Comparison of ENCODE assay signal across 16 cellular contexts in the genomic region with DNA sequence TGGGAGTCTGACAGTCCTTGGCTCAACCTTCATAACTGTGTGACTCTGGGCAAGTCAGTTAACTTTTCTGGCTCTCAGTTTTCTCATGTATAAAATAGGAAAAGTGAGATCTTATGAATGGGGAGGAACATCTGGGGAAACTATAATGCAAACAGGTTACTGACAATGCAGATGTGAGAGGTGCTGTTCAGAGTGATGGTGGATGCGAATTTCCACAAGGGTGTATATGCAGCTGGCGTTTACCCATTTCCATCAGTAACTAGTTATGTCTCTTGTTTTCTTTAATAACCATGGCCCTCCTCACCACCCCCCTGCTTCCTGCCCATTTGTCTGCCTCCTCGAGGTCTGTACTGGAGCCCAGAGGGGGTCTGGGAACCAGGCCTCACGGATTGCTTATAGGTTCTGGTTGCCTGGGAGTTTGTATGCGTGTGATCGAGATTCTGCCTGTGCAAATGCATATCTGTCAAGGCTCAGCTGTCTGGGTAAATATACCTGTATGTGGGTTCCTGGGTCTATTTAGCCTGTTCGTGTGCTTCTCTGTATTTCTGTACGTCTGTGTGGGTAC. TPM values are rescaled to one million over a fixed set of nuclear protein-coding genes. Genes with fewer than 3 reads are reported as not detected.
DNase-seq lines count a peak whose midpoint lies in the region; ATAC-seq, FAIRE-seq and TF ChIP-seq lines count a peak whose summit lies in the region.
"Had no signal": no experiment of that assay in that cellular context is flagged by ENCODE, and none has a peak within 500 bp of the region (broad histone marks: within the 10 kb centered on the region; RNA-seq: fewer than 3 reads in every experiment).

No MANE protein-coding gene starts in this region.

- H4K20me1 ChIP-seq in BLaER1 (peaks cover 89% of the 10 kb centered on the region), H1 (replicated peaks in 1 of 2; ENCODE audit: control insufficient read depth in 1 of 2, insufficient read depth in 2 of 2, low read length in 2 of 2) (peaks cover 7 to 26% of the 10 kb centered on the region in 2 experiments)

- H3K14ac ChIP-seq in H1 (ENCODE audit: insufficient read length): no peak overlapping the region

- H3K4me1 Mint-ChIP-seq in HFFc6 (ENCODE audit: low read depth) (peaks cover 77% of the 10 kb centered on the region), osteocyte (ENCODE audit: unreplicated experiment) (peaks cover 94% of the 10 kb centered on the region)

- H4K8ac ChIP-seq in H1 (ENCODE audit: extremely low read depth, insufficient read depth, low read length): no peak overlapping the region

- peaks cover 3% of the 10 kb centered on the region for H3K27me3 Mint-ChIP-seq in HFFc6 (ENCODE audit: insufficient read depth)
- H3K27me3 Mint-ChIP-seq in osteocyte (ENCODE audit: unreplicated experiment): no peaks in the 10 kb centered on the region

- H3K36me3 Mint-ChIP-seq in HFFc6 (ENCODE audit: low read depth) (no peaks in the 10 kb centered on the region), osteocyte (ENCODE audit: unreplicated experiment) (peaks cover 8% of the 10 kb centered on the region)

- H3K9ac ChIP-seq in BLaER1 (no peak overlapping the region), H1 (replicated peaks in 1 of 4; ENCODE audit: extremely low read depth in 1 of 4, low read depth in 3 of 4, low read length in 3 of 4) (no peak overlapping the region)

- no peak for TF ChIP-seq RAD21 in H1 (IDR thresholded peaks at IDR 0.05 in 1 of 2, conservative IDR thresholded peaks at IDR 0.05 in 1 of 2; ENCODE audit: low read depth in 2 of 2, low read length in 2 of 2)

- ATAC-seq in GM21528 (IDR thresholded peaks at IDR 0.05; ENCODE audit: low FRiP score, unreplicated experiment) (no peak), GM18867 (IDR thresholded peaks at IDR 0.05; ENCODE audit: unreplicated experiment) (no peak)
- ATAC-seq: CD8-positive, alpha-beta T cell; left colon had no signal

- no peaks in the 10 kb centered on the region for H3K27me3 ChIP-seq in BLaER1
- no peaks in the 10 kb centered on the region; a peak in 1 of 7 replicates for H3K27me3 ChIP-seq in H1 (replicated peaks in 1 of 4; ENCODE audit: control insufficient read depth in 3 of 4, extremely low read depth in 1 of 4, insufficient read depth in 3 of 4, low read length in 3 of 4)

- TF ChIP-seq CTCF in HFFc6 (IDR thresholded peaks at IDR 0.05) (no peak), H1 (IDR thresholded peaks at IDR 0.05; ENCODE audit: control extremely low read depth in 1 of 3, insufficient read depth in 1 of 3, low read depth in 1 of 3, low read length in 3 of 3) (no peak), osteocyte (IDR thresholded peaks at IDR 0.05) (no peak)

- H2BK12ac ChIP-seq in H1 (ENCODE audit: low read depth, low read length): peak overlapping the region; percentile 96; the same call in 1 of the 2 replicates

- peak overlapping the region; percentile 37; the same call in 1 of the 2 replicates for H2BK15ac ChIP-seq in H1 (ENCODE audit: low read length)

- 80% methylated on average over 8 of the region's 8 CpGs; no CpG with 5 or more reads in 1 of the 2 experiments for WGBS in H1 (ENCODE audit: extremely low coverage in 1 of 2, insufficient coverage in 1 of 2, insufficient read length in 1 of 2, insufficient replicate concordance in 2 of 2, low coverage in 1 of 2, low lambda C conversion rate in 2 of 2, missing lambda C conversion rate in 1 of 2), 2 experiments

- H4K5ac ChIP-seq in H1 (ENCODE audit: insufficient read length, low read depth, low read length): no peak overlapping the region

- H3K18ac ChIP-seq in H1 (ENCODE audit: extremely low read depth, low read length): no peak overlapping the region

- H3K4me3 ChIP-seq in BLaER1: no peak overlapping the region
- no peak overlapping the region for H3K4me3 ChIP-seq in H1 (ENCODE audit: extremely low read depth in 1 of 4, insufficient read depth in 2 of 4, low read depth in 3 of 4, low read length in 4 of 4)

- H3K9me3 Mint-ChIP-seq in HFFc6 (no peaks in the 10 kb centered on the region), osteocyte (ENCODE audit: unreplicated experiment) (no peaks in the 10 kb centered on the region)
- H3K9me3 Mint-ChIP-seq: activated naive CD4-positive, alpha-beta T cell treated with anti-CD3 and anti-CD28 coated beads for 36 hours; CD8-positive, alpha-beta T cell had no signal

- no peak for DNase-seq in HFFc6
- DNase-seq in H1 (ENCODE audit: low read depth in 1 of 2, low spot score in 2 of 2): no peak
- DNase-seq in osteocyte (ENCODE audit: extremely low spot score, unreplicated experiment): no peak
- DNase-seq in activated gamma-delta T cell treated with Interleukin-2 at 50 U/mL for 16 hours: no peak
- no peak for DNase-seq in activated CD4-positive, CD25-positive, alpha-beta regulatory T cell treated with anti-CD3 and anti-CD28 coated beads, Interleukin-2, amount 50 U/mL, for 72 hours
- DNase-seq: activated CD4-positive, alpha-beta T cell treated with anti-CD3 and anti-CD28 coated beads, Interleukin-2, amount 50 U/mL, for 48 hours; activated naive CD4-positive, alpha-beta T cell treated with anti-CD3 and anti-CD28 coated beads for 36 hours; CD8-positive, alpha-beta T cell; cortex of kidney; foreskin melanocyte; Kasumi-1; left colon; NCI-H2107 had no signal

- peak overlapping the region; percentile 58 for H4K91ac ChIP-seq in H1 (replicated peaks; ENCODE audit: insufficient read length, low read length)

- peaks cover 98% of the 10 kb centered on the region for H3K4me1 ChIP-seq in BLaER1
- peaks cover 13 to 65% (median 39%) of the 10 kb centered on the region in 4 experiments for H3K4me1 ChIP-seq in H1 (replicated peaks in 1 of 4; ENCODE audit: control insufficient read depth in 3 of 4, insufficient read depth in 4 of 4, low read length in 3 of 4)

- CTCF ChIA-PET in H1 (lab: Charles Lee; ENCODE audit: partially characterized antibody): interaction anchor here (0.6 to 56.1 kb wide), 10 partner anchors 3 to 420 kb away, joined by 3 to 1807 read pairs (median 72); a partner anchor contains a TSS

- H2AFZ ChIP-seq in H1 (ENCODE audit: low read length): no peak overlapping the region

- peaks cover 0 to 30% of the 10 kb centered on the region in 2 experiments; a peak in 2 of 4 replicates for H3K79me2 ChIP-seq in H1 (ENCODE audit: control insufficient read depth in 1 of 2, insufficient read depth in 2 of 2, low read length in 2 of 2)

- H3K79me1 ChIP-seq in H1 (ENCODE audit: low read depth, low read length): peaks cover 17% of the 10 kb centered on the region

- no peak overlapping the region for H2BK120ac ChIP-seq in H1 (replicated peaks; ENCODE audit: low read depth, low read length)

- H2AK5ac ChIP-seq in H1 (ENCODE audit: low read depth, low read length): peak overlapping the region; percentile 93; the same call in 1 of the 2 replicates

- no peak overlapping the region for H3K4ac ChIP-seq in H1 (replicated peaks; ENCODE audit: insufficient read length, low read depth, low read length)

- H3K4me2 ChIP-seq in BLaER1: peak overlapping the region; percentile 92
- H3K4me2 ChIP-seq in H1 (ENCODE audit: insufficient read depth in 1 of 2, low read depth in 2 of 2, low read length in 2 of 2): no peak overlapping the region

- no peak for FAIRE-seq in H1 (lab: Jason Lieb, UNC)

- H3K27ac ChIP-seq in BLaER1 (peak overlapping the region; percentile 73; the same call in 1 of the 2 replicates), H1 (ENCODE audit: low read depth, low read length) (no peak overlapping the region)

- no peak for TF ChIP-seq POLR2A in H1 (IDR thresholded peaks at IDR 0.05; ENCODE audit: control extremely low read depth in 1 of 2, low read depth in 2 of 2, low read length in 2 of 2)

- TF ChIP-seq EP300 in H1 (IDR thresholded peaks at IDR 0.05; ENCODE audit: borderline replicate concordance in 1 of 2, low read depth in 2 of 2, low read length in 2 of 2): no peak

- H3K23ac ChIP-seq in H1 (ENCODE audit: insufficient read length): no peak overlapping the region

- peaks cover 26% of the 10 kb centered on the region for H3K36me3 ChIP-seq in BLaER1
- peaks cover 0 to 3% (median 0%) of the 10 kb centered on the region in 4 experiments; a peak in 1 of 8 replicates for H3K36me3 ChIP-seq in H1 (ENCODE audit: control insufficient read depth in 2 of 4, insufficient read depth in 4 of 4, low read length in 3 of 4)

- H3K9me3 ChIP-seq in BLaER1: no peaks in the 10 kb centered on the region
- no peaks in the 10 kb centered on the region for H3K9me3 ChIP-seq in H1 (ENCODE audit: insufficient read depth in 2 of 2, low read depth in 1 of 2, low read length in 1 of 2)

- H3K27ac Mint-ChIP-seq in HFFc6 (peak overlapping the region; percentile 54), osteocyte (ENCODE audit: unreplicated experiment) (peak overlapping the region; percentile 94)
- H3K27ac Mint-ChIP-seq: activated naive CD4-positive, alpha-beta T cell treated with anti-CD3 and anti-CD28 coated beads for 36 hours; CD8-positive, alpha-beta T cell had no signal

- no peak overlapping the region for H3K56ac ChIP-seq in H1 (replicated peaks; ENCODE audit: insufficient read length, low read depth, low read length)

- H3K4me3 Mint-ChIP-seq in HFFc6 (no peak overlapping the region), osteocyte (ENCODE audit: unreplicated experiment) (peak overlapping the region; percentile 40)
- H3K4me3 Mint-ChIP-seq: activated naive CD4-positive, alpha-beta T cell treated with anti-CD3 and anti-CD28 coated beads for 36 hours; CD8-positive, alpha-beta T cell had no signal

- H3K23me2 ChIP-seq in H1 (ENCODE audit: low read depth, low read length): peaks cover 2% of the 10 kb centered on the region; the same call in 1 of the 2 replicates

- H2BK5ac ChIP-seq in H1 (ENCODE audit: low read depth, low read length): peak overlapping the region; percentile 90; the same call in 1 of the 2 replicates

- H2BK20ac ChIP-seq in H1 (ENCODE audit: low read length): peak overlapping the region; percentile 29; the same call in 1 of the 2 replicates

- POLR2A ChIA-PET in H1 (lab: Charles Lee; ENCODE audit: partially characterized antibody): interaction anchor here (0.6 to 24.3 kb wide), 7 partner anchors 14 to 376 kb away, joined by 3 to 350 read pairs (median 5); a partner anchor contains a TSS

TF ChIP-seq in H1, 55 proteins besides CTCF, POLR2A, EP300 and RAD21 (continues in another document):
- TF ChIP-seq SRF (IDR thresholded peaks at IDR 0.05; ENCODE audit: low read depth, low read length) (no peak), ZNF274 (IDR thresholded peaks at IDR 0.05; ENCODE audit: borderline replicate concordance, extremely low read depth, low read length) (no peak)

RNA-seq across cellular contexts. Expression of a gene that starts 44.4 kb away (rescaled TPM):
- total RNA-seq in HFFc6 (2021; fragmentation: NEBNext Ultra II Directional; extraction: Animal tissue kit (Norgen Biotek cat#: 25700)): 10 to 100 TPM; 30.7 to 53.2 (median 34.7) TPM
- 35.1 and 39.4 TPM in 2 replicates for total RNA-seq in H1 (2021; fragmentation: NEBNext Ultra II Directional; extraction: Animal tissue kit (Norgen Biotek cat#: 25700))
- polyA plus RNA-seq in H1 (2011; rRNA removed): 4.4 and 8.6 TPM in 2 replicates
- 3.3 TPM for polyA plus RNA-seq in H1 (2011; cell fraction: cytosol; rRNA removed)
- polyA plus RNA-seq in H1 (2011; cell fraction: nucleus; rRNA removed): 17.1 TPM
- polyA plus RNA-seq in H1 (2012, experiment 1 of 2): 18.4 to 23.0 TPM (median 21.1 TPM) in 4 replicates
- polyA plus RNA-seq in H1 (2012, experiment 2 of 2): 17.0 TPM
- 11.2 TPM for polyA plus RNA-seq in H1 (2013, experiment 1 of 2)
- 11.1 TPM for polyA plus RNA-seq in H1 (2013, experiment 2 of 2)
- 4.4 and 6.1 TPM in 2 replicates for polyA minus RNA-seq in H1 (2011; rRNA and poly(A)+ RNA removed)
- polyA minus RNA-seq in H1 (2011; cell fraction: cytosol; rRNA and poly(A)+ RNA removed): 11.9 TPM
- 10.5 TPM for polyA minus RNA-seq in H1 (2011; cell fraction: nucleus; rRNA and poly(A)+ RNA removed)
- total RNA-seq in osteocyte: 118 and 124 TPM in 2 replicates
